15 cellular contexts compared by ENCODE assay signal in genomic region chr2:239220363-239220762, GRCh38.
DNase-seq lines count a peak whose midpoint lies in the region; ATAC-seq and TF ChIP-seq lines count a peak whose summit lies in the region.
"Had no signal": no experiment of that assay in that cellular context is flagged by ENCODE, and none has a peak within 500 bp of the region (broad histone marks: within the 10 kb centered on the region; RNA-seq: fewer than 3 reads in every experiment).

No MANE protein-coding gene starts in this region.

- H3K9me3 ChIP-seq in BLaER1 treated with 17β-estradiol and CSF1 and Interleukin-3, amounts not matched to agents 10 nM and 100 nM (replicated peaks in 1 of 11): peaks cover 0 to 13% (median 0%) of the 10 kb centered on the region in 11 experiments; a peak in 4 of 22 replicates
- H3K9me3 ChIP-seq in esophagus squamous epithelium (no peaks in the 10 kb centered on the region), sigmoid colon (no peaks in the 10 kb centered on the region)
- H3K9me3 ChIP-seq: Caco-2, SJCRH30 had no signal

- H3K4me2 ChIP-seq in BLaER1 treated with 17β-estradiol and CSF1 and Interleukin-3, amounts not matched to agents 10 nM and 100 nM: peak overlapping the region in 10 of 11 experiments; percentile 44 to 95 (median 88); a peak in 18 of 22 replicates

- H3K4me1 ChIP-seq in BLaER1 treated with 17β-estradiol and CSF1 and Interleukin-3, amounts not matched to agents 10 nM and 100 nM: peaks cover 69 to 84% (median 81%) of the 10 kb centered on the region in 10 experiments
- H3K4me1 ChIP-seq in esophagus squamous epithelium (peaks cover 34 to 67% (median 51%) of the 10 kb centered on the region in 3 donors), sigmoid colon (peaks cover 0 to 81% (median 77%) of the 10 kb centered on the region in 4 donors)
- H3K4me1 ChIP-seq: Caco-2 had no signal

- H3K4me3 ChIP-seq in BLaER1 treated with 17β-estradiol and CSF1 and Interleukin-3, amounts not matched to agents 10 nM and 100 nM: no peak overlapping the region
- H3K4me3 ChIP-seq in esophagus squamous epithelium (no peak overlapping the region), sigmoid colon (no peak overlapping the region)
- H3K4me3 ChIP-seq: SJCRH30 had no signal

- H3K36me3 ChIP-seq in BLaER1 treated with 17β-estradiol and CSF1 and Interleukin-3, amounts not matched to agents 10 nM and 100 nM: peaks cover 0 to 4% (median 0%) of the 10 kb centered on the region in 11 experiments; a peak in 2 of 22 replicates
- H3K36me3 ChIP-seq in esophagus squamous epithelium: no peaks in the 10 kb centered on the region
- no peaks in the 10 kb centered on the region for H3K36me3 ChIP-seq in sigmoid colon
- H3K36me3 ChIP-seq: SJCRH30 had no signal

- intact Hi-C loops in esophagus squamous epithelium (cut with DNase I): no loop called here
- intact Hi-C loops in sigmoid colon (cut with DNase I): loop anchor here (5.0 kb wide), 2 partner anchors 87 to 177 kb away; no protein-coding TSS in a partner anchor

- H4K20me1 ChIP-seq in BLaER1 treated with 17β-estradiol and CSF1 and Interleukin-3, amounts not matched to agents 10 nM and 100 nM: peaks cover 0 to 85% (median 8%) of the 10 kb centered on the region in 11 experiments; a peak in 10 of 22 replicates

- no peak for TF ChIP-seq EP300 in sigmoid colon (IDR thresholded peaks at IDR 0.05)

- peak overlapping the region in 2 of 11 experiments; percentile 82; a peak in 3 of 22 replicates for H3K9ac ChIP-seq in BLaER1 treated with 17β-estradiol and CSF1 and Interleukin-3, amounts not matched to agents 10 nM and 100 nM

- ATAC-seq in GM21360 (IDR thresholded peaks at IDR 0.05; ENCODE audit: unreplicated experiment) (no peak), GM21367 (IDR thresholded peaks at IDR 0.05; ENCODE audit: unreplicated experiment) (no peak)
- ATAC-seq: activated CD4-positive, alpha-beta T cell treated with anti-CD3 and anti-CD28 coated beads for 36 hours; stimulated activated naive B cell treated with anti-CD40 and anti-IgM and Interleukin-4, amounts not matched to agents 10 μg/mL and 1 μg/mL and 100 μg/mL, for 72 hours had no signal

- TF ChIP-seq POLR2A in esophagus squamous epithelium (IDR thresholded peaks at IDR 0.05) (no peak), sigmoid colon (IDR thresholded peaks at IDR 0.05) (no peak)

- H3K27ac ChIP-seq in BLaER1 treated with 17β-estradiol and CSF1 and Interleukin-3, amounts not matched to agents 10 nM and 100 nM: peak overlapping the region in 9 of 11 experiments; percentile 83 to 98 (median 95); a peak in 17 of 22 replicates
- peak overlapping the region in 3 of 4 donors; percentile 85 to 94 (median 89) for H3K27ac ChIP-seq in esophagus squamous epithelium
- H3K27ac ChIP-seq in sigmoid colon: peak overlapping the region; percentile 80 to 91 (median 86)
- H3K27ac ChIP-seq: SJCRH30 had no signal

- TF ChIP-seq CTCF in esophagus squamous epithelium (IDR thresholded peaks at IDR 0.05): no peak
- TF ChIP-seq CTCF in sigmoid colon (IDR thresholded peaks at IDR 0.05): no peak

- DNase-seq in MV-4-11 (lab: John Stamatoyannopoulos, UW) (peak; percentile 79), esophagus squamous epithelium (lab: John Stamatoyannopoulos, UW) (no peak), sigmoid colon (no peak), NCI-H1694 treated with DMSO at 0.1 percent for 48 hours (lab: John Stamatoyannopoulos, UW) (no peak), epidermal melanocyte (ENCODE audit: insufficient read length, low spot score) (no peak)
- DNase-seq: activated CD4-positive, alpha-beta T cell treated with anti-CD3 and anti-CD28 coated beads for 36 hours; Caco-2; NCI-H1930; OCI-M1; SJCRH30; stimulated activated CD4-positive, alpha-beta T cell treated with anti-CD3 and anti-CD28 coated beads, Interleukin-12 subunit alpha, Interleukin-12 subunit beta, amount 100 ng/mL, for 4 hours; stimulated activated naive B cell treated with anti-CD40 and anti-IgM and Interleukin-4, amounts not matched to agents 10 μg/mL and 1 μg/mL and 100 μg/mL, for 72 hours had no signal

- 70 to 83% methylated on average over 9 of the region's 9 CpGs for WGBS in esophagus squamous epithelium, 2 donors
- WGBS in sigmoid colon, 2 donors: 91 to 95% methylated on average over 9 of the region's 9 CpGs

- no peaks in the 10 kb centered on the region for H3K27me3 ChIP-seq in BLaER1 treated with 17β-estradiol and CSF1 and Interleukin-3, amounts not matched to agents 10 nM and 100 nM
- H3K27me3 ChIP-seq in esophagus squamous epithelium: no peaks in the 10 kb centered on the region
- H3K27me3 ChIP-seq in sigmoid colon: no peaks in the 10 kb centered on the region
- H3K27me3 ChIP-seq: SJCRH30 had no signal
